9 cellular contexts compared by ENCODE assay signal in the genomic region with DNA sequence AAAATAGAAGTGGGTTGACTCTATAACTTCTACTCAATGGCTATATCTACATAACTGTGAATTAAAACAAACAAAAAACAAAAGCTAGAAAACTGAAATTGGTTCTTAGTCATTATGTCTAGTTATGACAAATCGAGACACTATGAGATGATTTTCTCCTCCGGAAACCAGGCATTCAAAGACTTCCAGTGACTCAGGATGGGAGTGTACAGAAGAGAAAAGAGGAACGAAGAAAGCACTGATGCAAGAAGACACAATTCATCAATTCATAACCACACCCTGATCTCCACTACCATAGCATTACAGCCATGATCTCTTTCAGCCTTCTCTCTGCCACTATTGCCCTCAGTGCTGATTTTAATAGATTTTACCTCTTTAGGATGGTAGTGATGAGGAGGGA.
A peak's percentile ranks its signal among the peaks of the same experiment; 100 is the strongest.
DNase-seq lines count a peak whose midpoint lies in the region; ATAC-seq and TF ChIP-seq lines count a peak whose summit lies in the region.
"Had no signal": no experiment of that assay in that cellular context is flagged by ENCODE, and none has a peak within 500 bp of the region (broad histone marks: within the 10 kb centered on the region; RNA-seq: fewer than 3 reads in every experiment).

No MANE protein-coding gene starts in this region.

- ATAC-seq in GM21447 (IDR thresholded peaks at IDR 0.05; ENCODE audit: unreplicated experiment) (peak; percentile 99), HG03520 (IDR thresholded peaks at IDR 0.05; ENCODE audit: unreplicated experiment) (peak; percentile 99), left lung (no peak)
- ATAC-seq: heart left ventricle had no signal

- peaks cover 6% of the 10 kb centered on the region for H3K4me1 Mint-ChIP-seq in chondrocyte (ENCODE audit: low read depth)

- H3K9me3 Mint-ChIP-seq in chondrocyte (ENCODE audit: low read depth), result peaks cover 28% of the 10 kb centered on the region

- peaks cover 0 to under 1% of the 10 kb centered on the region in 2 donors for H3K9me3 ChIP-seq in left lung
- no peaks in the 10 kb centered on the region for H3K9me3 ChIP-seq in testis

- no peak for TF ChIP-seq POLR2A in testis (IDR thresholded peaks at IDR 0.05)

- TF ChIP-seq CTCF in chondrocyte (IDR thresholded peaks at IDR 0.05) (no peak), left lung (IDR thresholded peaks at IDR 0.05) (no peak), testis (IDR thresholded peaks at IDR 0.05) (no peak)

- H3K4me3 Mint-ChIP-seq in chondrocyte (ENCODE audit: unreplicated experiment), result no peak overlapping the region

- H3K36me3 ChIP-seq in left lung (no peaks in the 10 kb centered on the region), testis (ENCODE audit: low read depth, missing control alignments) (no peaks in the 10 kb centered on the region)
- H3K36me3 ChIP-seq: heart left ventricle had no signal

- H3K27me3 ChIP-seq in left lung (no peaks in the 10 kb centered on the region), testis (no peaks in the 10 kb centered on the region)
- H3K27me3 ChIP-seq: heart left ventricle had no signal

- no peak overlapping the region for H3K27ac ChIP-seq in left lung
- H3K27ac ChIP-seq in testis, result no peak overlapping the region
- H3K27ac ChIP-seq: heart left ventricle had no signal

- in situ Hi-C loops in Caki2 (cut with HindIII; ENCODE audit: low pct_unique_long_range_greater_than_20kb, low sequenced_read_pairs), result no loop called here

- H3K4me3 ChIP-seq in left lung (no peak overlapping the region), testis (no peak overlapping the region)
- H3K4me3 ChIP-seq: heart left ventricle had no signal

- intact Hi-C loops in left lung (cut with DNase I), result no loop called here
- intact Hi-C loops in testis (cut with DNase I; ENCODE audit: low total_unique reads), result no loop called here

- H3K36me3 Mint-ChIP-seq in chondrocyte (ENCODE audit: low read depth), result peaks cover 3% of the 10 kb centered on the region

- H3K4me1 ChIP-seq in left lung, result no peaks in the 10 kb centered on the region
- H3K4me1 ChIP-seq in testis, result no peaks in the 10 kb centered on the region
- H3K4me1 ChIP-seq: heart left ventricle had no signal

- peak overlapping the region; percentile 39 for H3K27ac Mint-ChIP-seq in chondrocyte (ENCODE audit: unreplicated experiment)

- H3K27me3 Mint-ChIP-seq in chondrocyte (ENCODE audit: low read depth), result peaks cover 6% of the 10 kb centered on the region

- DNase-seq in Caki2 (ENCODE audit: low read depth) (peak; percentile 56), chondrocyte (ENCODE audit: low spot score) (no peak), left lung (no peak), testis (no peak), NCI-H128 (lab: John Stamatoyannopoulos, UW; ENCODE audit: unreplicated experiment) (no peak), COR-L47 (lab: John Stamatoyannopoulos, UW) (no peak)
- DNase-seq: heart left ventricle had no signal

- WGBS in testis, 2 donors, result 83 to 90% methylated on average over 3 of the region's 3 CpGs
